In genomic region chr15:28208583-28208982, GRCh38 we compare ENCODE assay signal across 20 cellular contexts.
DNase-seq lines count a peak whose midpoint lies in the region; ATAC-seq and TF ChIP-seq lines count a peak whose summit lies in the region.
"Had no signal": no experiment of that assay in that cellular context is flagged by ENCODE, and none has a peak within 500 bp of the region (broad histone marks: within the 10 kb centered on the region; RNA-seq: fewer than 3 reads in every experiment).

No MANE protein-coding gene starts in this region.

- H3K27me3 Mint-ChIP-seq in glutamatergic neuron (ENCODE audit: unreplicated experiment) (peaks cover 7% of the 10 kb centered on the region), progenitor cell of endocrine pancreas (no peaks in the 10 kb centered on the region)
- H3K27me3 Mint-ChIP-seq: activated CD4-positive, alpha-beta memory T cell treated with anti-CD3 and anti-CD28 coated beads for 36 hours had no signal

- H3K27me3 ChIP-seq in neuronal stem cell (ENCODE audit: control insufficient read depth in 3 of 3, insufficient read depth in 3 of 3, low read depth in 1 of 3, low read length in 3 of 3) (no peaks in the 10 kb centered on the region), MM.1S (replicated peaks; ENCODE audit: insufficient read depth, low read length) (no peaks in the 10 kb centered on the region)
- H3K27me3 ChIP-seq: left lung had no signal

- H4K20me1 ChIP-seq in MM.1S (ENCODE audit: insufficient read depth, low read length): no peaks in the 10 kb centered on the region

- no peak overlapping the region for H2BK12ac ChIP-seq in neuronal stem cell (ENCODE audit: low read length)

- H3K23ac ChIP-seq in neuronal stem cell (ENCODE audit: low read depth, low read length, poor library complexity): peak overlapping the region; percentile 60

- H3K4me2 ChIP-seq in neuronal stem cell (ENCODE audit: insufficient read depth, low read length, poor library complexity, severe bottlenecking): no peak overlapping the region
- H3K4me2 ChIP-seq in MM.1S (ENCODE audit: low read depth, low read length): no peak overlapping the region
- H3K4me2 ChIP-seq: KMS-11 had no signal

- H3K27ac Mint-ChIP-seq in glutamatergic neuron (ENCODE audit: unreplicated experiment) (peak overlapping the region; percentile 96), progenitor cell of endocrine pancreas (no peak overlapping the region)
- H3K27ac Mint-ChIP-seq: activated CD4-positive, alpha-beta memory T cell treated with anti-CD3 and anti-CD28 coated beads for 36 hours had no signal

- H3K18ac ChIP-seq in neuronal stem cell (ENCODE audit: low read length): no peak overlapping the region

- WGBS in neuronal stem cell (ENCODE audit: extremely low coverage in 2 of 2, insufficient read length in 2 of 2, insufficient replicate concordance in 1 of 2), 2 donors: no CpG with 5 or more reads among the region's 6 CpGs

- H3K9ac ChIP-seq in neuronal stem cell (ENCODE audit: low read depth, low read length, poor library complexity): no peak overlapping the region
- H3K9ac ChIP-seq in MM.1S (ENCODE audit: low read length): no peak overlapping the region
- H3K9ac ChIP-seq: KMS-11 had no signal

- TF ChIP-seq CTCF in glutamatergic neuron (IDR thresholded peaks at IDR 0.05; ENCODE audit: partially characterized antibody, unreplicated experiment) (no peak), MM.1S (IDR thresholded peaks at IDR 0.05; ENCODE audit: low read length) (no peak), progenitor cell of endocrine pancreas (IDR thresholded peaks at IDR 0.05; ENCODE audit: unreplicated experiment) (no peak)

- H3K4me1 Mint-ChIP-seq in glutamatergic neuron (ENCODE audit: low read depth, unreplicated experiment) (peaks cover 13% of the 10 kb centered on the region), progenitor cell of endocrine pancreas (ENCODE audit: low read depth) (no peaks in the 10 kb centered on the region)

- no peak overlapping the region for H2BK5ac ChIP-seq in neuronal stem cell (ENCODE audit: low read length)

- H2BK120ac ChIP-seq in neuronal stem cell (ENCODE audit: low read depth, low read length): no peak overlapping the region

- H3K79me1 ChIP-seq in neuronal stem cell (ENCODE audit: low read depth, low read length): no peaks in the 10 kb centered on the region

- no peak for ATAC-seq in GM18870 (IDR thresholded peaks at IDR 0.05; ENCODE audit: unreplicated experiment)
- ATAC-seq: left lung had no signal

- H3K4me3 Mint-ChIP-seq in glutamatergic neuron (ENCODE audit: unreplicated experiment) (peak overlapping the region; percentile 68), progenitor cell of endocrine pancreas (ENCODE audit: low read depth) (no peak overlapping the region)
- H3K4me3 Mint-ChIP-seq: activated CD4-positive, alpha-beta memory T cell treated with anti-CD3 and anti-CD28 coated beads for 36 hours had no signal

- DNase-seq in DMS53 (lab: John Stamatoyannopoulos, UW): peak; percentile 25
- no peak for DNase-seq in DMS53 treated with DMSO at 0.1 percent for 48 hours (lab: John Stamatoyannopoulos, UW; ENCODE audit: unreplicated experiment)
- DNase-seq in MV-4-11 (lab: John Stamatoyannopoulos, UW): peak; percentile 38
- DNase-seq in glutamatergic neuron: peak; percentile 72
- no peak for DNase-seq in neuronal stem cell (ENCODE audit: low spot score)
- DNase-seq in MM.1S: no peak
- no peak for DNase-seq in progenitor cell of endocrine pancreas (ENCODE audit: low spot score, unreplicated experiment)
- DNase-seq: 8988T; activated CD4-positive, alpha-beta memory T cell treated with anti-CD3 and anti-CD28 coated beads for 36 hours; activated CD4-positive, CD25-positive, alpha-beta regulatory T cell; activated effector memory CD4-positive, alpha-beta T cell treated with anti-CD3 and anti-CD28 coated beads, Interleukin-2, amount 50 U/mL, for 16 hours; DMS79 treated with DMSO at 0.1 percent for 48 hours; left lung; NCI-H1092; NCI-H1930; T1000; trophoblast cell had no signal

- no peaks in the 10 kb centered on the region for H3F3A ChIP-seq in MM.1S (ENCODE audit: insufficient read depth, low read length)

- no peak overlapping the region for H3K4me3 ChIP-seq in neuronal stem cell (ENCODE audit: low read length in 2 of 2)
- no peak overlapping the region for H3K4me3 ChIP-seq in MM.1S (ENCODE audit: low read length)
- H3K4me3 ChIP-seq: left lung had no signal

- H3K4ac ChIP-seq in neuronal stem cell (ENCODE audit: low read length): no peak overlapping the region

- H2AFZ ChIP-seq in neuronal stem cell (ENCODE audit: low read length) (no peak overlapping the region), MM.1S (ENCODE audit: low read length) (no peak overlapping the region)

- H3K9me3 ChIP-seq in neuronal stem cell (replicated peaks in 1 of 2; ENCODE audit: control insufficient read depth in 2 of 2, insufficient read depth in 1 of 2, low read depth in 1 of 2, low read length in 2 of 2) (no peaks in the 10 kb centered on the region), MM.1S (replicated peaks; ENCODE audit: insufficient read depth, low read length) (no peaks in the 10 kb centered on the region)
- H3K9me3 ChIP-seq: left lung had no signal

- H3K36me3 Mint-ChIP-seq in glutamatergic neuron (ENCODE audit: unreplicated experiment) (peaks cover 4% of the 10 kb centered on the region), progenitor cell of endocrine pancreas (ENCODE audit: insufficient read depth) (peaks cover 18% of the 10 kb centered on the region)

- H3K4me1 ChIP-seq in neuronal stem cell (ENCODE audit: control insufficient read depth in 2 of 2, insufficient read depth in 1 of 2, low read depth in 1 of 2, low read length in 2 of 2) (peaks cover 0 to 2% of the 10 kb centered on the region in 2 donors), MM.1S (ENCODE audit: low read length) (no peaks in the 10 kb centered on the region)
- H3K4me1 ChIP-seq: left lung had no signal

- H3K14ac ChIP-seq in neuronal stem cell (ENCODE audit: low read length): no peak overlapping the region

- H4K91ac ChIP-seq in neuronal stem cell (ENCODE audit: low read depth, low read length, poor library complexity): no peak overlapping the region

- H3K9me2 ChIP-seq in MM.1S (replicated peaks; ENCODE audit: insufficient read depth, low read length): no peaks in the 10 kb centered on the region

- no peak overlapping the region for H2AK5ac ChIP-seq in neuronal stem cell (ENCODE audit: low read depth, low read length)

- H3K27ac ChIP-seq in neuronal stem cell (replicated peaks; ENCODE audit: low read length) (no peak overlapping the region), MM.1S (ENCODE audit: low read length) (no peak overlapping the region)
- H3K27ac ChIP-seq: epithelial cell of prostate, KMS-11, left lung had no signal

- H3K9me3 Mint-ChIP-seq in glutamatergic neuron (ENCODE audit: unreplicated experiment) (peaks cover 8% of the 10 kb centered on the region), progenitor cell of endocrine pancreas (ENCODE audit: low read depth) (no peaks in the 10 kb centered on the region)
- H3K9me3 Mint-ChIP-seq: activated CD4-positive, alpha-beta memory T cell treated with anti-CD3 and anti-CD28 coated beads for 36 hours had no signal

- H3K36me3 ChIP-seq in neuronal stem cell (replicated peaks in 1 of 2; ENCODE audit: control insufficient read depth in 2 of 2, insufficient read depth in 2 of 2, low read length in 2 of 2): peaks cover 3 to 31% of the 10 kb centered on the region in 2 donors
- no peaks in the 10 kb centered on the region for H3K36me3 ChIP-seq in MM.1S (replicated peaks; ENCODE audit: insufficient read depth, low read length)

- no peaks in the 10 kb centered on the region for H3K79me2 ChIP-seq in MM.1S (ENCODE audit: low read length)

- no peak overlapping the region for H2BK15ac ChIP-seq in neuronal stem cell (ENCODE audit: low read length)

- H4K8ac ChIP-seq in neuronal stem cell (ENCODE audit: low read depth, low read length): no peak overlapping the region

Comparison
In these comparisons a context has a peak if more than half of its experiments do, and no peak if none do; other contexts are left out.
1. DNase-seq: peak in DMS53 (single experiment), MV-4-11 (single experiment) and glutamatergic neuron (single experiment); none in DMS53 treated with DMSO at 0.1 percent for 48 hours (single experiment), neuronal stem cell (single experiment), MM.1S (single experiment) and progenitor cell of endocrine pancreas (single experiment).